Comparison of ENCODE assay signal across 35 cellular contexts in genomic region chr14:40273417-40273816, GRCh38.
"Had no signal": no experiment of that assay in that cellular context is flagged by ENCODE, and none has a peak within 500 bp of the region (broad histone marks: within the 10 kb centered on the region; RNA-seq: fewer than 3 reads in every experiment).

No MANE protein-coding gene starts in this region.

- H3K9me3 ChIP-seq: MG63 had no signal

- H3K27me3 ChIP-seq: MG63 had no signal

- DNase-seq: Karpas-422, Kasumi-1, MG63, MM.1S, MV-4-11, NCI-H1048, NCI-H1092, NCI-H1092 treated with DMSO at 0.1 percent for 48 hours, NCI-H1105, NCI-H1105 treated with DMSO at 0.1 percent for 48 hours, NCI-H1417, NCI-H1417 treated with DMSO at 0.1 percent for 48 hours, NCI-H1436, NCI-H1436 treated with DMSO at 0.1 percent for 48 hours, NCI-H146, NCI-H1694, NCI-H1694 treated with DMSO at 0.1 percent for 48 hours, NCI-H187, NCI-H187 treated with DMSO at 0.1 percent for 48 hours, NCI-H1930, NCI-H2029, NCI-H2029 treated with DMSO at 0.1 percent for 48 hours, NCI-H2081, NCI-H2081 treated with DMSO at 0.1 percent for 48 hours, NCI-H2107, NCI-H2171, NCI-H2227 treated with DMSO at 0.1 percent for 48 hours, NCI-H226, NCI-H345, NCI-H446, NCI-H446 treated with DMSO at 0.1 percent for 48 hours, NCI-H510A, NCI-H510A treated with DMSO at 0.1 percent for 48 hours, NCI-H524, NCI-H524 treated with DMSO at 0.1 percent for 48 hours had no signal

- H3K36me3 ChIP-seq: MG63 had no signal

- H3K4me3 ChIP-seq: MG63 had no signal
